In genomic region chr11:6474806-6475500, GRCh38 we compare ENCODE assay signal across 9 cellular contexts. TPM values are rescaled to one million over a fixed set of nuclear protein-coding genes. Genes with fewer than 3 reads are reported as not detected.
DNase-seq lines count a peak whose midpoint lies in the region; ATAC-seq and TF ChIP-seq lines count a peak whose summit lies in the region.
"Had no signal": no experiment of that assay in that cellular context is flagged by ENCODE, and none has a peak within 500 bp of the region (broad histone marks: within the 10 kb centered on the region; RNA-seq: fewer than 3 reads in every experiment).

No MANE protein-coding gene starts in this region.

- peak overlapping the region; percentile 69 for H3K4me3 ChIP-seq in fibroblast of the aortic adventitia (ENCODE audit: low read depth, low read length)
- no peak overlapping the region for H3K4me3 ChIP-seq in gastrocnemius medialis

- H3K27ac ChIP-seq in gastrocnemius medialis (peak overlapping the region; percentile 87 to 99 (median 92)), foreskin keratinocyte (no peak overlapping the region)

- ATAC-seq in SK-N-SH treated with all-trans-retinoic acid at 6 μM for 48 hours, result peak; percentile 10
- ATAC-seq in gastrocnemius medialis, result no peak
- no peak for ATAC-seq in foreskin keratinocyte

- DNase-seq in DMS 273 (lab: John Stamatoyannopoulos, UW; ENCODE audit: unreplicated experiment), result peak; percentile 31
- no peak for DNase-seq in DMS 273 treated with DMSO at 0.1 percent for 48 hours (lab: John Stamatoyannopoulos, UW)
- DNase-seq in fibroblast of the aortic adventitia (ENCODE audit: low read depth), result no peak
- DNase-seq in gastrocnemius medialis, result no peak
- no peak for DNase-seq in NK-92 treated with Interleukin-12 subunit alpha and Interleukin-12 subunit beta, amount 100 ng/mL, for 24 hours (lab: John Stamatoyannopoulos, UW)
- no peak for DNase-seq in NOMO-1 treated with DMSO at 0.1 percent for 48 hours (lab: John Stamatoyannopoulos, UW; ENCODE audit: unreplicated experiment)
- no peak for DNase-seq in foreskin keratinocyte
- DNase-seq: activated CD4-positive, CD25-positive, alpha-beta regulatory T cell had no signal

- intact Hi-C loops in gastrocnemius medialis (cut with DNase I; ENCODE audit: low total_unique reads), result loop anchor here (1.0 kb wide), 1 partner anchor 208 kb away; the partner anchor contains the start of gene MRPL17

- in situ Hi-C loops in gastrocnemius medialis (cut with MboI; ENCODE audit: low sequenced_read_pairs in 4 of 4), result loop anchor here in 3 of 4 donors (10.0 to 25.0 kb wide), 2 partner anchors 130 to 238 kb away; partner anchors contain the start of genes CNGA4 (in 3 of the 3), FHIP1B (in 3 of the 3), ILK (in 1 of the 3) and RRP8 (in 1 of the 3)

- peaks cover 17 to 18% of the 10 kb centered on the region in 2 donors for H3K4me1 ChIP-seq in gastrocnemius medialis
- H3K4me1 ChIP-seq in foreskin keratinocyte, result no peaks in the 10 kb centered on the region

- H3K27me3 ChIP-seq in gastrocnemius medialis (no peaks in the 10 kb centered on the region), foreskin keratinocyte (no peaks in the 10 kb centered on the region)

- TF ChIP-seq CTCF in fibroblast of the aortic adventitia (IDR thresholded peaks at IDR 0.05; ENCODE audit: insufficient read depth, low read length) (no peak), gastrocnemius medialis (IDR thresholded peaks at IDR 0.05 in 4 of 5, conservative IDR thresholded peaks at IDR 0.05 in 1 of 5) (no peak), foreskin keratinocyte (conservative IDR thresholded peaks at IDR 0.05) (no peak)

- H3K36me3 ChIP-seq in gastrocnemius medialis, result peaks cover 0 to 26% of the 10 kb centered on the region in 2 donors

- no peaks in the 10 kb centered on the region for H3K9me3 ChIP-seq in gastrocnemius medialis

- TF ChIP-seq POLR2A in gastrocnemius medialis (IDR thresholded peaks at IDR 0.05), result no peak

TF ChIP-seq in SK-N-SH treated with all-trans-retinoic acid at 6 μM for 48 hours, 23 proteins besides CTCF, POLR2A, EP300 and RAD21:
- 0 out of 2 replicates have a peak, but pooled peaks have one; percentile 15 for TF ChIP-seq RARB (CRISPR knock-in tag; IDR thresholded peaks at IDR 0.05)
- no peak for TF ChIP-seq CSDC2 (CRISPR knock-in tag; IDR thresholded peaks at IDR 0.05)

RNA-seq across cellular contexts. Expression of gene TRIM3, which starts 1.2 kb away (rescaled TPM):
- total RNA-seq in fibroblast of the aortic adventitia (ENCODE audit: low replicate concordance) (18.9 and 23.8 TPM in 2 replicates), gastrocnemius medialis (10 to 100 TPM; 15.3 to 20.0 (median 16.5) TPM), foreskin keratinocyte (14.7 and 15.4 TPM in 2 replicates)
- polyA plus RNA-seq in foreskin keratinocyte, result 11.3 and 13.8 TPM in 2 replicates

RNA-seq across cellular contexts. Expression of gene ARFIP2, which starts 6.2 kb away (rescaled TPM):
- total RNA-seq in fibroblast of the aortic adventitia (ENCODE audit: low replicate concordance) (45.7 and 49.1 TPM in 2 replicates), gastrocnemius medialis (10 to 100 TPM; 20.1 to 27.8 (median 24.4) TPM), foreskin keratinocyte (53.0 and 59.4 TPM in 2 replicates)
- polyA plus RNA-seq in foreskin keratinocyte, result 53.7 and 60.4 TPM in 2 replicates

RNA-seq across cellular contexts. Expression of gene TIMM10B, which starts 6.3 kb away (rescaled TPM):
- total RNA-seq in fibroblast of the aortic adventitia (ENCODE audit: low replicate concordance) (30.1 and 41.8 TPM in 2 replicates), gastrocnemius medialis (10 to 100 TPM; 10.0 to 14.5 (median 12.4) TPM), foreskin keratinocyte (32.4 and 33.2 TPM in 2 replicates)
- polyA plus RNA-seq in foreskin keratinocyte, result 31.2 and 33.0 TPM in 2 replicates

RNA-seq across cellular contexts. Expression of gene DNHD1, which starts 22.1 kb away (rescaled TPM):
- total RNA-seq in fibroblast of the aortic adventitia (ENCODE audit: low replicate concordance), result 6.7 and 8.2 TPM in 2 replicates
- 10 to 100 TPM in 1 of 4 donors, 1 to 10 TPM in 3; 3.4 to 10.5 (median 4.3) TPM for total RNA-seq in gastrocnemius medialis
- 2.0 and 2.2 TPM in 2 replicates for total RNA-seq in foreskin keratinocyte
- polyA plus RNA-seq in foreskin keratinocyte, result 0.91 and 0.92 TPM in 2 replicates

RNA-seq across cellular contexts. Expression of gene HPX, which starts 34.2 kb away (rescaled TPM):
- total RNA-seq in fibroblast of the aortic adventitia (ENCODE audit: low replicate concordance) (1.2 TPM in 1 of 2 replicates, not detected in the other), gastrocnemius medialis (10 to 100 TPM in 1 of 4 donors, 1 to 10 TPM in 1, not detected in 2; 8.7 to 17.6 TPM), foreskin keratinocyte (0.14 and 0.24 TPM in 2 replicates)
- polyA plus RNA-seq in foreskin keratinocyte, result 0.10 and 0.38 TPM in 2 replicates
